In genomic region chr20:3248167-3248992, GRCh38 we compare ENCODE assay signal across 9 cellular contexts. TPM values are rescaled to one million over a fixed set of nuclear protein-coding genes. Genes with fewer than 3 reads are reported as not detected.
A peak's percentile ranks its signal among the peaks of the same experiment; 100 is the strongest.
DNase-seq lines count a peak whose midpoint lies in the region; ATAC-seq lines count a peak whose summit lies in the region.
"Had no signal": no experiment of that assay in that cellular context is flagged by ENCODE, and none has a peak within 500 bp of the region (broad histone marks: within the 10 kb centered on the region; RNA-seq: fewer than 3 reads in every experiment).

No MANE protein-coding gene starts in this region.

- peaks cover 41% of the 10 kb centered on the region for H3K27me3 Mint-ChIP-seq in T-helper 1 cell treated with Interleukin-12 subunit alpha and Interleukin-12 subunit beta and Interleukin-4 antibody, amounts not matched to agents 30 μg/mL and 1 μg/mL, for 36 hours (ENCODE audit: low read depth)
- peaks cover 48% of the 10 kb centered on the region for H3K27me3 Mint-ChIP-seq in stimulated activated memory B cell treated with anti-CD40 and anti-IgM and Interleukin-4, amounts not matched to agents 10 μg/mL and 1 μg/mL and 100 μg/mL, for 72 hours

- peak; percentile 74 for ATAC-seq in left ventricle myocardium superior
- peak; percentile 63 for ATAC-seq in stimulated activated memory B cell treated with anti-CD40 and anti-IgM and Interleukin-4, amounts not matched to agents 10 μg/mL and 1 μg/mL and 100 μg/mL, for 72 hours
- ATAC-seq in HG02970 (IDR thresholded peaks at IDR 0.05; ENCODE audit: low FRiP score, unreplicated experiment) = no peak
- no peak for ATAC-seq in GM19023 (IDR thresholded peaks at IDR 0.05; ENCODE audit: unreplicated experiment)

- H3K36me3 Mint-ChIP-seq in T-helper 1 cell treated with Interleukin-12 subunit alpha and Interleukin-12 subunit beta and Interleukin-4 antibody, amounts not matched to agents 30 μg/mL and 1 μg/mL, for 36 hours (ENCODE audit: low read depth) = no peaks in the 10 kb centered on the region
- peaks cover 13% of the 10 kb centered on the region for H3K36me3 Mint-ChIP-seq in stimulated activated memory B cell treated with anti-CD40 and anti-IgM and Interleukin-4, amounts not matched to agents 10 μg/mL and 1 μg/mL and 100 μg/mL, for 72 hours

- no peaks in the 10 kb centered on the region for H3K4me1 Mint-ChIP-seq in T-helper 1 cell treated with Interleukin-12 subunit alpha and Interleukin-12 subunit beta and Interleukin-4 antibody, amounts not matched to agents 30 μg/mL and 1 μg/mL, for 36 hours (ENCODE audit: low read depth)
- peaks cover 16% of the 10 kb centered on the region for H3K4me1 Mint-ChIP-seq in stimulated activated memory B cell treated with anti-CD40 and anti-IgM and Interleukin-4, amounts not matched to agents 10 μg/mL and 1 μg/mL and 100 μg/mL, for 72 hours

- H3K4me3 Mint-ChIP-seq in T-helper 1 cell treated with Interleukin-12 subunit alpha and Interleukin-12 subunit beta and Interleukin-4 antibody, amounts not matched to agents 30 μg/mL and 1 μg/mL, for 36 hours = peak overlapping the region; percentile 40
- H3K4me3 Mint-ChIP-seq in stimulated activated memory B cell treated with anti-CD40 and anti-IgM and Interleukin-4, amounts not matched to agents 10 μg/mL and 1 μg/mL and 100 μg/mL, for 72 hours = peak overlapping the region; percentile 56

- DNase-seq in T-helper 1 cell (no peak), left ventricle myocardium superior (peak; percentile 68), GOT3 (lab: John Stamatoyannopoulos, UW) (no peak)
- DNase-seq in activated CD4-positive, alpha-beta T cell treated with anti-CD3 and anti-CD28 coated beads, Interleukin-2, amount 50 U/mL, for 48 hours = peak; percentile 22 to 38
- DNase-seq: DND-41 had no signal

- intact Hi-C loops in left ventricle myocardium superior (cut with micrococcal nuclease) = no loop called here

- no peak overlapping the region for H3K27ac Mint-ChIP-seq in T-helper 1 cell treated with Interleukin-12 subunit alpha and Interleukin-12 subunit beta and Interleukin-4 antibody, amounts not matched to agents 30 μg/mL and 1 μg/mL, for 36 hours
- H3K27ac Mint-ChIP-seq in stimulated activated memory B cell treated with anti-CD40 and anti-IgM and Interleukin-4, amounts not matched to agents 10 μg/mL and 1 μg/mL and 100 μg/mL, for 72 hours = no peak overlapping the region

- no peaks in the 10 kb centered on the region for H3K9me3 Mint-ChIP-seq in T-helper 1 cell treated with Interleukin-12 subunit alpha and Interleukin-12 subunit beta and Interleukin-4 antibody, amounts not matched to agents 30 μg/mL and 1 μg/mL, for 36 hours
- H3K9me3 Mint-ChIP-seq in stimulated activated memory B cell treated with anti-CD40 and anti-IgM and Interleukin-4, amounts not matched to agents 10 μg/mL and 1 μg/mL and 100 μg/mL, for 72 hours = no peaks in the 10 kb centered on the region

RNA-seq across cellular contexts. Expression of gene SLC4A11, which starts 9.4 kb away (rescaled TPM):
- 0.82 TPM for total RNA-seq in left ventricle myocardium superior

RNA-seq across cellular contexts. Expression of gene ITPA, which starts 39.1 kb away (rescaled TPM):
- 17.2 TPM for total RNA-seq in left ventricle myocardium superior

RNA-seq across cellular contexts. Expression of gene DDRGK1, which starts 43.9 kb away (rescaled TPM):
- 37.2 TPM for total RNA-seq in left ventricle myocardium superior

Comparison
In these comparisons a context has a peak if more than half of its experiments do, and no peak if none do; other contexts are left out.
1. DNase-seq: peak in activated CD4-positive, alpha-beta T cell treated with anti-CD3 and anti-CD28 coated beads, Interleukin-2, amount 50 U/mL, for 48 hours (2 of 2) and left ventricle myocardium superior (single experiment); none in T-helper 1 cell (0 of 5) and GOT3 (single experiment).
2. ATAC-seq: peak in left ventricle myocardium superior (single experiment) and stimulated activated memory B cell treated with anti-CD40 and anti-IgM and Interleukin-4, amounts not matched to agents 10 μg/mL and 1 μg/mL and 100 μg/mL, for 72 hours (single experiment); none in HG02970 (single experiment) and GM19023 (single experiment).